Comparison of ENCODE assay signal across 24 cellular contexts in genomic region chr14:32087907-32088306, GRCh38.
"Had no signal": no experiment of that assay in that cellular context is flagged by ENCODE, and none has a peak within 500 bp of the region (broad histone marks: within the 10 kb centered on the region; RNA-seq: fewer than 3 reads in every experiment).

No MANE protein-coding gene starts in this region.

- H3K27me3 ChIP-seq: dorsolateral prefrontal cortex, esophagus muscularis mucosa, right atrium auricular region, stomach, suprapubic skin, tibial nerve had no signal

- H3K9me3 ChIP-seq: esophagus muscularis mucosa, left ventricle myocardium inferior, psoas muscle, right atrium auricular region, stomach, suprapubic skin, tibial nerve had no signal

- H3K27ac Mint-ChIP-seq: activated CD4-positive, alpha-beta T cell treated with anti-CD3 and anti-CD28 coated beads, Interleukin-2, amount 10 ng/mL, durations not matched to agents 7 days and 5 days; activated CD8-positive, alpha-beta T cell treated with anti-CD3 and anti-CD28 coated beads, Interleukin-2, amount 10 ng/mL, durations not matched to agents 7 days and 5 days; activated naive CD4-positive, alpha-beta T cell treated with anti-CD3 and anti-CD28 coated beads, Interleukin-2, amount 50 U/mL, for 24 hours; activated T-helper 1 cell treated with anti-CD3 and anti-CD28 coated beads, Interleukin-12 subunit alpha, Interleukin-12 subunit beta, Interleukin-2, Interleukin-4 antibody, amounts not matched to agents 30 ng/mL and 10 ng/mL and 1 ng/mL, durations not matched to agents 14 hours and 24 hours and 36 hours; naive thymus-derived CD8-positive, alpha-beta T cell; stimulated activated effector memory CD8-positive, alpha-beta T cell treated with anti-CD3 and anti-CD28 coated beads, Interleukin-12 subunit alpha, Interleukin-12 subunit beta, amount 100 ng/mL, for 72 hours; T-helper 1 cell treated with Interleukin-12 subunit alpha and Interleukin-12 subunit beta and Interleukin-4 antibody, amounts not matched to agents 30 μg/mL and 1 μg/mL, for 36 hours had no signal

- H3K9me3 Mint-ChIP-seq: activated CD4-positive, alpha-beta T cell treated with anti-CD3 and anti-CD28 coated beads, Interleukin-2, amount 10 ng/mL, durations not matched to agents 7 days and 5 days; activated naive CD4-positive, alpha-beta T cell treated with anti-CD3 and anti-CD28 coated beads, Interleukin-2, amount 50 U/mL, for 24 hours; activated T-helper 1 cell treated with anti-CD3 and anti-CD28 coated beads, Interleukin-12 subunit alpha, Interleukin-12 subunit beta, Interleukin-2, Interleukin-4 antibody, amounts not matched to agents 30 ng/mL and 10 ng/mL and 1 ng/mL, durations not matched to agents 14 hours and 24 hours and 36 hours; naive thymus-derived CD8-positive, alpha-beta T cell; stimulated activated effector memory CD8-positive, alpha-beta T cell treated with anti-CD3 and anti-CD28 coated beads, Interleukin-12 subunit alpha, Interleukin-12 subunit beta, amount 100 ng/mL, for 72 hours; T-helper 1 cell treated with Interleukin-12 subunit alpha and Interleukin-12 subunit beta and Interleukin-4 antibody, amounts not matched to agents 30 μg/mL and 1 μg/mL, for 36 hours had no signal

- FAIRE-seq: frontal cortex, urothelium cell line had no signal

- H3K27ac ChIP-seq: esophagus muscularis mucosa, left ventricle myocardium inferior, psoas muscle, right atrium auricular region, stomach, suprapubic skin, tibial nerve had no signal

- H3K4me3 ChIP-seq: dorsolateral prefrontal cortex, esophagus muscularis mucosa, left ventricle myocardium inferior, psoas muscle, right atrium auricular region, stomach, suprapubic skin, tibial nerve had no signal

- DNase-seq: activated CD4-positive, alpha-beta T cell treated with anti-CD3 and anti-CD28 coated beads, Interleukin-2, amount 10 ng/mL, durations not matched to agents 7 days and 5 days; activated CD8-positive, alpha-beta T cell treated with anti-CD3 and anti-CD28 coated beads, Interleukin-2, amount 10 ng/mL, durations not matched to agents 7 days and 5 days; activated gamma-delta T cell treated with Interleukin-2 at 50 U/mL for 16 hours; aorta; central memory CD4-positive, alpha-beta T cell; dorsolateral prefrontal cortex; glutamatergic neuron; hippocampal formation; left ventricle myocardium inferior; naive thymus-derived CD8-positive, alpha-beta T cell; psoas muscle; stimulated activated CD4-positive, alpha-beta T cell treated with anti-CD3 and anti-CD28 coated beads, Interleukin-1b, Interleukin-23, amount 100 ng/mL, for 48 hours; stomach had no signal

- H3K4me3 Mint-ChIP-seq: activated CD4-positive, alpha-beta T cell treated with anti-CD3 and anti-CD28 coated beads, Interleukin-2, amount 10 ng/mL, durations not matched to agents 7 days and 5 days; activated CD8-positive, alpha-beta T cell treated with anti-CD3 and anti-CD28 coated beads, Interleukin-2, amount 10 ng/mL, durations not matched to agents 7 days and 5 days; activated naive CD4-positive, alpha-beta T cell treated with anti-CD3 and anti-CD28 coated beads, Interleukin-2, amount 50 U/mL, for 24 hours; activated T-helper 1 cell treated with anti-CD3 and anti-CD28 coated beads, Interleukin-12 subunit alpha, Interleukin-12 subunit beta, Interleukin-2, Interleukin-4 antibody, amounts not matched to agents 30 ng/mL and 10 ng/mL and 1 ng/mL, durations not matched to agents 14 hours and 24 hours and 36 hours; brain; naive thymus-derived CD8-positive, alpha-beta T cell; stimulated activated effector memory CD8-positive, alpha-beta T cell treated with anti-CD3 and anti-CD28 coated beads, Interleukin-12 subunit alpha, Interleukin-12 subunit beta, amount 100 ng/mL, for 72 hours; T-helper 1 cell treated with Interleukin-12 subunit alpha and Interleukin-12 subunit beta and Interleukin-4 antibody, amounts not matched to agents 30 μg/mL and 1 μg/mL, for 36 hours had no signal

- H3K27me3 Mint-ChIP-seq: activated CD4-positive, alpha-beta T cell treated with anti-CD3 and anti-CD28 coated beads, Interleukin-2, amount 10 ng/mL, durations not matched to agents 7 days and 5 days; activated naive CD4-positive, alpha-beta T cell treated with anti-CD3 and anti-CD28 coated beads, Interleukin-2, amount 50 U/mL, for 24 hours; brain; naive thymus-derived CD8-positive, alpha-beta T cell had no signal
